In the genomic region with DNA sequence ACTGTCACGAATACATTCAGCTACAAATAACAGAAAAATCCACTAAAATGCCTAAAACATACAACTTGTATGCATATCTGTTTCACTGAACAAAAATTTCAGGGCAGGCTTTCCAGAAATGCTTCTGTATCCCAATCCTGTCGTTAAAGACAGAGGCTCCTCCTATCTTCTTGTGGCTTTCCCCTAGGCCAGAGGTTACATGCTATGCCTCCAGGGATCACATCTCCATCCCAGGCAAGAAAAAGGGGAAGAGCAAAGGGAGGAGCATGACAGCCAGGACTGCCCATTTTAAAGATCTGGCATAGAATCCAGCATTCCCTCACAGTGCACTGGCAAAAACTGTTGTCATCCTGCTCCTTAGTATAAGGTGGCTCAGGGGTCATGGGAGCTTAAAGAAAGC, we compare ENCODE assay signal across 17 cellular contexts.
A peak's percentile ranks its signal among the peaks of the same experiment; 100 is the strongest.
DNase-seq lines count a peak whose midpoint lies in the region; ATAC-seq, FAIRE-seq and TF ChIP-seq lines count a peak whose summit lies in the region.
"Had no signal": no experiment of that assay in that cellular context is flagged by ENCODE, and none has a peak within 500 bp of the region (broad histone marks: within the 10 kb centered on the region; RNA-seq: fewer than 3 reads in every experiment).

No MANE protein-coding gene starts in this region.

- FAIRE-seq in HTR-8/SVneo (lab: Jason Lieb, UNC): no peak
- FAIRE-seq: GM12892, H54 had no signal

- no peak overlapping the region for H3K4me3 ChIP-seq in ACC112 (ENCODE audit: low read depth, low read length)
- H3K4me3 ChIP-seq in fibroblast of mammary gland (ENCODE audit: control insufficient read depth, low read depth, low read length): no peak overlapping the region
- no peak overlapping the region for H3K4me3 ChIP-seq in retinal pigment epithelial cell (ENCODE audit: low read length)
- H3K4me3 ChIP-seq in CD8-positive, alpha-beta T cell (ENCODE audit: low read depth, low read length): no peak overlapping the region
- H3K4me3 ChIP-seq: BLaER1 treated with 17β-estradiol and CSF1 and Interleukin-3, amounts not matched to agents 10 nM and 100 nM had no signal

- intact Hi-C loops in CD8-positive, alpha-beta T cell (cut with DNase I, micrococcal nuclease): no loop called here

- no peaks in the 10 kb centered on the region for H3K36me3 Mint-ChIP-seq in CD8-positive, alpha-beta T cell

- DNase-seq in RPMI7951 (ENCODE audit: low read depth) (peak; percentile 2), fibroblast of mammary gland (ENCODE audit: low read depth) (peak; percentile 18), retinal pigment epithelial cell (ENCODE audit: low read depth) (peak; percentile 50), HTR-8/SVneo (ENCODE audit: insufficient read length, low spot score) (no peak), cerebellum (ENCODE audit: low spot score) (no peak)
- no peak for DNase-seq in CD8-positive, alpha-beta T cell
- DNase-seq in activated CD4-positive, alpha-beta T cell treated with anti-CD3 and anti-CD28 coated beads for 4 hours: no peak
- DNase-seq: HFFc6, NCI-H187, NCI-H446, NCI-H69, SHP77 treated with DMSO at 0.1 percent for 48 hours had no signal

- H3K4me1 Mint-ChIP-seq in CD8-positive, alpha-beta T cell (ENCODE audit: low read depth): no peaks in the 10 kb centered on the region

- H2AFZ ChIP-seq in ACC112 (ENCODE audit: low read length, unreplicated experiment): no peak overlapping the region

- no peak for ATAC-seq in CD8-positive, alpha-beta T cell
- ATAC-seq: SK-N-SH treated with all-trans-retinoic acid at 6 μM for 48 hours had no signal

- no peak overlapping the region for H3K27ac Mint-ChIP-seq in CD8-positive, alpha-beta T cell
- H3K27ac Mint-ChIP-seq: HFFc6 had no signal

- H3K9me3 Mint-ChIP-seq in CD8-positive, alpha-beta T cell: no peaks in the 10 kb centered on the region

- H3K27me3 ChIP-seq in ACC112 (ENCODE audit: insufficient read depth, low read length): no peaks in the 10 kb centered on the region
- H3K27me3 ChIP-seq in CD8-positive, alpha-beta T cell (ENCODE audit: insufficient read depth, low read length): no peaks in the 10 kb centered on the region
- H3K27me3 ChIP-seq: BLaER1 treated with 17β-estradiol and CSF1 and Interleukin-3, amounts not matched to agents 10 nM and 100 nM had no signal

- H3K36me3 ChIP-seq in ACC112 (ENCODE audit: insufficient read depth, low read length): no peaks in the 10 kb centered on the region
- no peaks in the 10 kb centered on the region for H3K36me3 ChIP-seq in CD8-positive, alpha-beta T cell (ENCODE audit: insufficient read depth, low read length)
- H3K36me3 ChIP-seq: BLaER1 treated with 17β-estradiol and CSF1 and Interleukin-3, amounts not matched to agents 10 nM and 100 nM had no signal

- H3K4me3 Mint-ChIP-seq in CD8-positive, alpha-beta T cell: no peak overlapping the region
- H3K4me3 Mint-ChIP-seq: HFFc6 had no signal

- no peaks in the 10 kb centered on the region for H3K27me3 Mint-ChIP-seq in CD8-positive, alpha-beta T cell (ENCODE audit: low read depth)

- no peaks in the 10 kb centered on the region for H3K4me1 ChIP-seq in ACC112 (ENCODE audit: control insufficient read depth, insufficient read depth, low read length, unreplicated experiment)
- no peaks in the 10 kb centered on the region for H3K4me1 ChIP-seq in CD8-positive, alpha-beta T cell (ENCODE audit: insufficient read depth, low read length)

- H3K9me3 ChIP-seq in CD8-positive, alpha-beta T cell (ENCODE audit: low read length): no peaks in the 10 kb centered on the region

- H3K27ac ChIP-seq in ACC112 (ENCODE audit: low read depth, low read length): 0 out of 2 replicates have a peak overlapping the region, but pooled peaks have one; percentile 8
- no peak overlapping the region for H3K27ac ChIP-seq in CD8-positive, alpha-beta T cell (ENCODE audit: low read depth, low read length)
- H3K27ac ChIP-seq: BLaER1 treated with 17β-estradiol and CSF1 and Interleukin-3, amounts not matched to agents 10 nM and 100 nM had no signal

- TF ChIP-seq CTCF in fibroblast of mammary gland (conservative IDR thresholded peaks at IDR 0.05; ENCODE audit: control insufficient read depth, insufficient read depth, low read depth, low read length) (no peak), retinal pigment epithelial cell (conservative IDR thresholded peaks at IDR 0.05; ENCODE audit: low read depth, low read length) (no peak)
- TF ChIP-seq CTCF in CD8-positive, alpha-beta T cell (IDR thresholded peaks at IDR 0.05): no peak

- CTCF ChIA-PET in CD8-positive, alpha-beta T cell (lab: Charles Lee): no interaction called here

- no peaks in the 10 kb centered on the region for H3K79me2 ChIP-seq in ACC112 (ENCODE audit: control insufficient read depth, insufficient read depth, low read length, unreplicated experiment)

- POLR2A ChIA-PET in CD8-positive, alpha-beta T cell (lab: Charles Lee): no interaction called here

Comparison
In these comparisons a context has a peak if more than half of its experiments do, and no peak if none do; other contexts are left out.
1. DNase-seq: peak in RPMI7951 (single experiment), fibroblast of mammary gland (single experiment) and retinal pigment epithelial cell (single experiment); none in CD8-positive, alpha-beta T cell (0 of 7), activated CD4-positive, alpha-beta T cell treated with anti-CD3 and anti-CD28 coated beads for 4 hours (0 of 2), HTR-8/SVneo (single experiment) and cerebellum (single experiment).